28 cellular contexts compared by ENCODE assay signal in the genomic region with DNA sequence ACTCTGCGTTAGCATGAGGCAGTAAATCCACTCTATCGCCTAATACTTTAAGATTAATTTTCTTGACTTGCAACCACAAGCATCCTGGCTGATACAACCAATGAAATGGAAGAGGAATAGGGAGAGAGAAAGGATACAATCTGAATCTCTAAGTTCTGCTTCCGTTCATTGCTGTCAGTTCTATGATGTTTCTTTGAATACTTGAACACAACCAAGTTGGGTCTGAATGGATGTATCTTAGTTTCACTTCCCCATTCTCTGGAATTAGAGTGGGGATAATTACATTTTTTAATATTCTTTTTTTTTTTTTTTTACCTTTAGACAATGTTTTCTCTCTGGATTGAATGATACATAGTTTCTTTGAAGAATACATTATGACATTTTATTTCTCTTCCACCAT. TPM values are rescaled to one million over a fixed set of nuclear protein-coding genes. Genes with fewer than 3 reads are reported as not detected.
DNase-seq lines count a peak whose midpoint lies in the region; ATAC-seq, FAIRE-seq and TF ChIP-seq lines count a peak whose summit lies in the region.
"Had no signal": no experiment of that assay in that cellular context is flagged by ENCODE, and none has a peak within 500 bp of the region (broad histone marks: within the 10 kb centered on the region; RNA-seq: fewer than 3 reads in every experiment).

No MANE protein-coding gene starts in this region.

- no peak for FAIRE-seq in K562 (lab: Jason Lieb, UNC)

- H4K20me1 ChIP-seq in K562 (replicated peaks; ENCODE audit: control insufficient read depth, insufficient read depth, low read length): peaks cover 13% of the 10 kb centered on the region

- peaks cover 3% of the 10 kb centered on the region; the same call in 1 of the 3 replicates for H3K36me3 ChIP-seq in K562 (ENCODE audit: control insufficient read depth, insufficient read depth, low read length)

- H3K4me1 ChIP-seq in K562 (replicated peaks in 1 of 2; ENCODE audit: control insufficient read depth in 2 of 2, insufficient read depth in 2 of 2, low read length in 2 of 2): peaks cover 12 to 42% of the 10 kb centered on the region in 2 experiments; a peak in 4 of 5 replicates

- no peak for TF ChIP-seq POLR2A in K562 (conservative IDR thresholded peaks at IDR 0.05)

- CTCF ChIA-PET in K562 (lab: Yijun Ruan, JAX; ENCODE audit: low intra/inter-chr PET ratio): interaction anchor here (0.6 kb wide), 2 partner anchors 48 to 49 kb away, joined by 3 to 5 read pairs; no protein-coding TSS in a partner anchor

- no peak overlapping the region for H3K9ac ChIP-seq in K562 (ENCODE audit: insufficient read depth in 1 of 2, low read depth in 2 of 2, low read length in 2 of 2)

- BruUV-seq in K562 (replicated peaks; lab: Mats Ljungman, UMichigan): no TSS peak

- no peak for TF ChIP-seq EP300 in K562 (IDR thresholded peaks at IDR 0.05; ENCODE audit: low read length)

- no peak for TF ChIP-seq CTCF in K562 (IDR thresholded peaks at IDR 0.05 in 2 of 3, conservative IDR thresholded peaks at IDR 0.05 in 1 of 3; ENCODE audit: insufficient read depth in 2 of 3, low read depth in 1 of 3, low read length in 3 of 3)

- no peaks in the 10 kb centered on the region for H3K27me3 ChIP-seq in K562 (ENCODE audit: control insufficient read depth in 2 of 2, insufficient read depth in 2 of 2, low read length in 2 of 2)

- ATAC-seq in K562: no peak
- ATAC-seq in GM18907 (IDR thresholded peaks at IDR 0.05; ENCODE audit: unreplicated experiment): no peak
- no peak for ATAC-seq in left colon
- ATAC-seq: mucosa of descending colon had no signal

- POLR2A ChIA-PET in K562 (lab: Yijun Ruan, JAX): interaction anchor here (0.5 to 1.8 kb wide), 6 partner anchors 9 to 224 kb away, joined by 3 to 10 read pairs (median 4); no protein-coding TSS in a partner anchor

- H3K9me3 ChIP-seq in K562 (replicated peaks; ENCODE audit: control insufficient read depth, insufficient read depth, low read depth, low read length): no peaks in the 10 kb centered on the region
- H3K9me3 ChIP-seq: mucosa of descending colon had no signal

- H3K27ac ChIP-seq in K562 (ENCODE audit: extremely low read depth, low read depth, low read length) (no peak overlapping the region), substantia nigra (ENCODE audit: low read depth, low read length, poor library complexity, severe bottlenecking) (peak overlapping the region; percentile 49)
- H3K27ac ChIP-seq: 22Rv1, VCaP had no signal

- no peak overlapping the region for H3K4me2 ChIP-seq in K562 (ENCODE audit: insufficient read depth, low read length)

- peaks cover 3% of the 10 kb centered on the region for H3K9me1 ChIP-seq in K562 (ENCODE audit: control insufficient read depth, insufficient read depth, low read length)

- peak; percentile 78 for DNase-seq in NOMO-1 treated with DMSO at 0.1 percent for 48 hours (lab: John Stamatoyannopoulos, UW; ENCODE audit: unreplicated experiment)
- no peak for DNase-seq in NOMO-1 treated with dmso at 0.1 percent for 144 hours (lab: John Stamatoyannopoulos, UW; ENCODE audit: unreplicated experiment)
- peak; percentile 86 for DNase-seq in MV-4-11 (lab: John Stamatoyannopoulos, UW)
- DNase-seq in K562 (ENCODE audit: extremely low read depth in 1 of 4, low spot score in 3 of 4): no peak
- DNase-seq in substantia nigra (lab: John Stamatoyannopoulos, UW): no peak
- no peak for DNase-seq in left colon
- no peak for DNase-seq in NCI-H1694 (lab: John Stamatoyannopoulos, UW)
- DNase-seq: activated CD4-positive, alpha-beta T cell treated with anti-CD3 and anti-CD28 coated beads for 48 hours; activated CD8-positive, alpha-beta memory T cell treated with anti-CD3 and anti-CD28 coated beads for 24 hours; activated effector memory CD4-positive, alpha-beta T cell treated with Interleukin-2 at 50 U/mL for 16 hours; activated T-cell treated with anti-CD3 and anti-CD28 coated beads, Interleukin-2, amount 50 U/mL, for 1 hour; anterior cingulate cortex; CD4-positive, alpha-beta T cell; effector CD4-positive, alpha-beta T cell; H9; left cardiac atrium; mucosa of descending colon; NCI-H1105; NCI-H187 treated with DMSO at 0.1 percent for 48 hours; nephron progenitor cell; Right ventricle myocardium superior; stimulated activated CD4-positive, alpha-beta T cell treated with anti-CD3 and anti-CD28 coated beads, Interleukin-15, amount 100 ng/mL, for 24 hours; stimulated activated CD4-positive, alpha-beta T cell treated with anti-CD3 and anti-CD28 coated beads, Interleukin-4, amount 100 ng/mL, for 4 hours; SW 1271; trophoblast cell had no signal

- no peak overlapping the region for H2AFZ ChIP-seq in K562 (ENCODE audit: low read depth, low read length)

- peaks cover 93% of the 10 kb centered on the region for H3K79me2 ChIP-seq in K562 (ENCODE audit: control insufficient read depth, insufficient read depth, low read length)

- no peak for TF ChIP-seq RAD21 in K562 (CRISPR knock-in tag; conservative IDR thresholded peaks at IDR 0.05 in 1 of 2, IDR thresholded peaks at IDR 0.05 in 1 of 2)

- intact Hi-C loops in K562 (cut with micrococcal nuclease) (loop anchor here (2.0 kb wide), 1 partner anchor 22 kb away; no protein-coding TSS in a partner anchor), left colon (cut with DNase I, micrococcal nuclease) (no loop called here)

- H3K4me3 ChIP-seq in K562: no peak overlapping the region
- H3K4me3 ChIP-seq: mucosa of descending colon had no signal

- in situ Hi-C loops in K562 (cut with MboI): no loop called here

- WGBS in K562 (ENCODE audit: insufficient coverage, low coverage, missing lambda C conversion rate): 72% methylated on average over 3 of the region's 3 CpGs

TF ChIP-seq in K562, 482 proteins besides CTCF, POLR2A, EP300 and RAD21:
- TF ChIP-seq SPI1 (IDR thresholded peaks at IDR 0.05; ENCODE audit: borderline replicate concordance, low read depth, low read length): 0 out of 2 replicates have a peak, but pooled peaks have one; percentile 29
- TF ChIP-seq NR3C1 (CRISPR knock-in tag; IDR thresholded peaks at IDR 0.05): no peak
TF ChIP-seq in K562: peak in this region for 1.

RNA-seq across cellular contexts. Expression of a gene that starts 22.9 kb away (rescaled TPM):
- 146 and 283 TPM in 2 replicates for total RNA-seq in K562 (2011; cell fraction: chromatin; rRNA removed; ENCODE audit: low replicate concordance)
- 42.5 and 64.0 TPM in 2 replicates for total RNA-seq in K562 (2011; cell fraction: nucleolus; rRNA removed)
- 102 and 103 TPM in 2 replicates for total RNA-seq in K562 (2011; cell fraction: nucleoplasm; rRNA removed)
- total RNA-seq in K562 (2014; rRNA removed) (16.8 and 17.6 TPM in 2 replicates), K562 (2014; rRNA removed; fragmentation: Illumina TruSeq; extraction: Trizol) (20.5 and 25.5 TPM in 2 replicates), K562 (2015; rRNA removed; fragmentation: Illumina TruSeq; extraction: Trizol) (19.8 and 22.3 TPM in 2 replicates), K562 (2021) (19.8 and 20.9 TPM in 2 replicates), left colon (10 to 100 TPM; 93.7 to 99.8 TPM)
- polyA plus RNA-seq in K562 (2011; rRNA removed) (37.1 and 40.3 TPM in 2 replicates), K562 (2014; fragmentation: Illumina TruSeq; extraction: Trizol) (23.7 and 26.4 TPM in 2 replicates), K562 (2014; fragmentation: Nextera tagmentation; extraction: Ambion mirVana) (1 to 10 TPM; 5.9 to 7.9 TPM), K562 (2014; rRNA removed) (21.0 and 24.4 TPM in 2 replicates)
- 11.1 and 16.1 TPM in 2 replicates for polyA plus RNA-seq in K562 (2011; cell fraction: cytosol; rRNA removed)
- polyA plus RNA-seq in K562 (2011; cell fraction: nucleus; rRNA removed): 76.0 and 83.4 TPM in 2 replicates
- 11.8 and 13.9 TPM in 2 replicates for polyA plus RNA-seq in K562 (2012)
- 52.2 and 52.6 TPM in 2 replicates for polyA minus RNA-seq in K562 (2011; rRNA and poly(A)+ RNA removed)
- 11.0 and 19.1 TPM in 2 replicates for polyA minus RNA-seq in K562 (2011; cell fraction: cytosol; rRNA and poly(A)+ RNA removed)
- polyA minus RNA-seq in K562 (2011; cell fraction: nucleus; rRNA and poly(A)+ RNA removed): 34.6 and 64.8 TPM in 2 replicates

Comparison
In these comparisons a context has a peak if more than half of its experiments do, and no peak if none do; other contexts are left out.
1. DNase-seq: peak in NOMO-1 treated with DMSO at 0.1 percent for 48 hours (single experiment) and MV-4-11 (single experiment); none in NOMO-1 treated with dmso at 0.1 percent for 144 hours (single experiment), K562 (0 of 4), substantia nigra (0 of 49), left colon (0 of 2) and NCI-H1694 (single experiment).